ENCODE assay signal across 11 cellular contexts in genomic region chr3:32973982-32974381, GRCh38. TPM values are rescaled to one million over a fixed set of nuclear protein-coding genes. Genes with fewer than 3 reads are reported as not detected.
DNase-seq lines count a peak whose midpoint lies in the region; ATAC-seq, FAIRE-seq and TF ChIP-seq lines count a peak whose summit lies in the region.
"Had no signal": no experiment of that assay in that cellular context is flagged by ENCODE, and none has a peak within 500 bp of the region (broad histone marks: within the 10 kb centered on the region; RNA-seq: fewer than 3 reads in every experiment).

No MANE protein-coding gene starts in this region.

- no peak overlapping the region for H3K27ac ChIP-seq in CD4-positive, alpha-beta T cell (ENCODE audit: low read depth, low read length)
- no peak overlapping the region for H3K27ac ChIP-seq in astrocyte (ENCODE audit: low read depth, low read length)
- H3K27ac ChIP-seq: uterus had no signal

- H3K4me1 ChIP-seq in astrocyte (ENCODE audit: insufficient read depth, low read length) = no peaks in the 10 kb centered on the region
- H3K4me1 ChIP-seq: uterus had no signal

- no peak overlapping the region for H3K4me2 ChIP-seq in astrocyte (ENCODE audit: low read length)

- no peaks in the 10 kb centered on the region for H3K36me3 Mint-ChIP-seq in CD4-positive, alpha-beta T cell (ENCODE audit: low read depth)
- H3K36me3 Mint-ChIP-seq in astrocyte (ENCODE audit: low read depth, unreplicated experiment) = peaks cover 5% of the 10 kb centered on the region

- peak; percentile 96 for ATAC-seq in CD4-positive, alpha-beta T cell (ENCODE audit: poor library complexity)
- ATAC-seq in GM19328 (IDR thresholded peaks at IDR 0.05; ENCODE audit: unreplicated experiment) (peak; percentile 44), HG03108 (IDR thresholded peaks at IDR 0.05; ENCODE audit: unreplicated experiment) (peak; percentile 90), Right ventricle myocardium inferior (no peak)

- POLR2A ChIA-PET in CD4-positive, alpha-beta T cell (lab: Charles Lee) = interaction anchor here (0.8 to 2.2 kb wide), 5 partner anchors 11 to 70 kb away, joined by 3 to 9 read pairs (median 5); no protein-coding TSS in a partner anchor

- DNase-seq in CD4-positive, alpha-beta T cell = peak in 2 of 10 experiments; percentile 9 to 14
- DNase-seq in astrocyte (ENCODE audit: low read depth) = peak; percentile 6
- no peak for DNase-seq in Right ventricle myocardium inferior (ENCODE audit: missing footprints)
- no peak for DNase-seq in NCI-H774 (lab: John Stamatoyannopoulos, UW)
- DNase-seq in posterior vena cava (ENCODE audit: low spot score) = no peak
- DNase-seq in DMS79 (lab: John Stamatoyannopoulos, UW) = no peak
- DNase-seq: DMS53, SHP77 treated with DMSO at 0.1 percent for 48 hours, uterus had no signal

- H3K36me3 ChIP-seq in astrocyte (ENCODE audit: insufficient read depth, low read length) = no peaks in the 10 kb centered on the region
- H3K36me3 ChIP-seq: uterus had no signal

- H3K4me1 Mint-ChIP-seq in CD4-positive, alpha-beta T cell (ENCODE audit: low read depth) = peaks cover 35% of the 10 kb centered on the region
- peaks cover 11% of the 10 kb centered on the region for H3K4me1 Mint-ChIP-seq in astrocyte (ENCODE audit: low read depth, unreplicated experiment)

- CTCF ChIA-PET in CD4-positive, alpha-beta T cell (lab: Charles Lee) = interaction anchor here (1.0 to 1.1 kb wide), 2 partner anchors 57 to 100 kb away, joined by 3 read pairs; no protein-coding TSS in a partner anchor

- FAIRE-seq in astrocyte (lab: Jason Lieb, UNC) = no peak

- no peaks in the 10 kb centered on the region for H3K9me3 ChIP-seq in CD4-positive, alpha-beta T cell (ENCODE audit: control insufficient read depth, low read length)
- H3K9me3 ChIP-seq in astrocyte (ENCODE audit: insufficient read depth, low read depth, low read length) = no peaks in the 10 kb centered on the region
- H3K9me3 ChIP-seq: uterus had no signal

- no peaks in the 10 kb centered on the region for H3K27me3 ChIP-seq in CD4-positive, alpha-beta T cell (ENCODE audit: control insufficient read depth, insufficient read depth, low read length)
- H3K27me3 ChIP-seq in astrocyte (ENCODE audit: insufficient read depth, low read length) = peaks cover 4% of the 10 kb centered on the region
- H3K27me3 ChIP-seq: uterus had no signal

- H3K27me3 Mint-ChIP-seq in CD4-positive, alpha-beta T cell = no peaks in the 10 kb centered on the region
- peaks cover 3% of the 10 kb centered on the region for H3K27me3 Mint-ChIP-seq in astrocyte (ENCODE audit: low read depth, unreplicated experiment)

- H3K9ac ChIP-seq in astrocyte (ENCODE audit: low read length) = no peak overlapping the region

- H2AFZ ChIP-seq in astrocyte (ENCODE audit: low read depth, low read length) = no peak overlapping the region

- no peaks in the 10 kb centered on the region for H4K20me1 ChIP-seq in astrocyte (ENCODE audit: insufficient read depth, low read length)

- H3K79me2 ChIP-seq in astrocyte (ENCODE audit: insufficient read depth, low read length) = no peaks in the 10 kb centered on the region

- H3K4me3 Mint-ChIP-seq in CD4-positive, alpha-beta T cell = peak overlapping the region; percentile 40
- no peak overlapping the region for H3K4me3 Mint-ChIP-seq in astrocyte (ENCODE audit: unreplicated experiment)

- peak overlapping the region; percentile 60 for H3K27ac Mint-ChIP-seq in CD4-positive, alpha-beta T cell
- no peak overlapping the region for H3K27ac Mint-ChIP-seq in astrocyte (ENCODE audit: unreplicated experiment)

- intact Hi-C loops in CD4-positive, alpha-beta T cell (cut with DNase I, micrococcal nuclease) = no loop called here
- intact Hi-C loops in Right ventricle myocardium inferior (cut with DNase I) (no loop called here), posterior vena cava (cut with DNase I) (no loop called here)

- TF ChIP-seq CTCF in CD4-positive, alpha-beta T cell (IDR thresholded peaks at IDR 0.05) = no peak
- TF ChIP-seq CTCF in astrocyte (IDR thresholded peaks at IDR 0.05; ENCODE audit: insufficient read depth, low read depth, low read length) = no peak

- no peaks in the 10 kb centered on the region for H3K9me3 Mint-ChIP-seq in CD4-positive, alpha-beta T cell
- H3K9me3 Mint-ChIP-seq in astrocyte (ENCODE audit: unreplicated experiment) = no peaks in the 10 kb centered on the region

- H3K4me3 ChIP-seq in astrocyte (ENCODE audit: insufficient read depth, low read depth, low read length) = no peak overlapping the region
- H3K4me3 ChIP-seq: uterus had no signal

RNA-seq across cellular contexts. Expression of gene CCR4, which starts 22.5 kb away (rescaled TPM):
- total RNA-seq in CD4-positive, alpha-beta T cell = 10 to 100 TPM; 76.2 to 80.1 TPM
- not detected in 2 replicates for total RNA-seq in astrocyte
- total RNA-seq in Right ventricle myocardium inferior = 0.08 TPM
- under 1 TPM; 0.23 to 0.33 TPM for total RNA-seq in posterior vena cava

Comparison
In these comparisons a context has a peak if more than half of its experiments do, and no peak if none do; other contexts are left out.
1. RNA of gene CCR4, which starts 22.5 kb away (total RNA-seq): 76.2 to 80.1 TPM in CD4-positive, alpha-beta T cell; 0.23 to 0.33 TPM in posterior vena cava, 0.08 TPM in Right ventricle myocardium inferior (single experiment) and not detected in astrocyte; every median in the first group is over 10 times any median in the second.